ENCODE assay signal across 18 cellular contexts in the genomic region with DNA sequence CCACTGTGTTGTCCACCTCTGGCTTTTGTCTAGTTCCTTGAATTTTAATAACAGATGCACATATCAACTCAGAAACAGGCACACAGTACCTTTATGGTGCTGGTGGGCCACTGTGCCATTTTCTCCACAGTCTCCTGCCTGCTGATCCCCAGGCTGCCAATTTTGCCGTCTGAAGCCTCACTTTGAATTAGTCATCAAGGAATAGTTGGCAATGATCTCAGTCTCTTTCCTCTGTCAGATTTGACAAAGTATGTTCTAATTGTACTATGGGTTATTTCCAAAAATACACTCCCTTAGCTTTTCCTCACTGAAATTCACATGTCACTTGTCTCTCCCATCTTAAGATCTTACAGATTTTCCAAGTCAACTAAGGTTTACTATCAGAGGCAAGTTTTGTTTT.
DNase-seq lines count a peak whose midpoint lies in the region; ATAC-seq and TF ChIP-seq lines count a peak whose summit lies in the region.
"Had no signal": no experiment of that assay in that cellular context is flagged by ENCODE, and none has a peak within 500 bp of the region (broad histone marks: within the 10 kb centered on the region; RNA-seq: fewer than 3 reads in every experiment).

No MANE protein-coding gene starts in this region.

- TSS peak; percentile 22 for BruUV-seq in Calu3 (replicated peaks; lab: Mats Ljungman, UMichigan)
- no TSS peak for BruUV-seq in PC-3 (replicated peaks; lab: Mats Ljungman, UMichigan)

- no peaks in the 10 kb centered on the region for H3K9me2 ChIP-seq in PC-3 (replicated peaks; ENCODE audit: low read length)
- H3K9me2 ChIP-seq: SK-N-SH had no signal

- H3K27ac ChIP-seq in PC-3 (ENCODE audit: low read length) = no peak overlapping the region
- no peak overlapping the region for H3K27ac ChIP-seq in naive thymus-derived CD4-positive, alpha-beta T cell (ENCODE audit: low read depth, low read length)

- H3K27ac Mint-ChIP-seq in Calu3 (ENCODE audit: unreplicated experiment) = peak overlapping the region; percentile 9
- H3K27ac Mint-ChIP-seq in naive thymus-derived CD4-positive, alpha-beta T cell = peak overlapping the region in 2 of 9 donors; percentile 4 to 22

- H3K4me1 Mint-ChIP-seq in Calu3 (ENCODE audit: low read depth, unreplicated experiment) = peaks cover 21% of the 10 kb centered on the region
- H3K4me1 Mint-ChIP-seq in naive thymus-derived CD4-positive, alpha-beta T cell = peaks cover 0 to 1% (median under 1%) of the 10 kb centered on the region in 7 donors

- DNase-seq in Calu3 (no peak), PC-3 (peak; percentile 32), fibroblast of gingiva (ENCODE audit: low read depth) (peak; percentile 14), omental fat pad (ENCODE audit: low spot score) (no peak), NCI-H82 treated with DMSO at 0.1 percent for 48 hours (lab: John Stamatoyannopoulos, UW; ENCODE audit: unreplicated experiment) (no peak)
- no peak for DNase-seq in naive thymus-derived CD4-positive, alpha-beta T cell
- DNase-seq: activated naive CD4-positive, alpha-beta T cell; hypothalamus; KBM-7; left ventricle myocardium superior; NCI-H1417 treated with DMSO at 0.1 percent for 48 hours; NCI-H2227 treated with DMSO at 0.1 percent for 48 hours; SK-N-SH; small intestine had no signal

- CTCF ChIA-PET in Calu3 (lab: Charles Lee) (no interaction called here), PC-3 (lab: Charles Lee) (no interaction called here)
- CTCF ChIA-PET in naive thymus-derived CD4-positive, alpha-beta T cell (lab: Charles Lee) = no interaction called here

- H3K4me1 ChIP-seq in PC-3 (ENCODE audit: insufficient read depth, low read length) = no peaks in the 10 kb centered on the region
- no peaks in the 10 kb centered on the region for H3K4me1 ChIP-seq in naive thymus-derived CD4-positive, alpha-beta T cell (ENCODE audit: control insufficient read depth in 2 of 2, insufficient read depth in 2 of 2, low read length in 2 of 2)
- H3K4me1 ChIP-seq: HAP-1 had no signal

- H3K9me3 Mint-ChIP-seq in Calu3 (ENCODE audit: low read depth, unreplicated experiment) = peaks cover 2% of the 10 kb centered on the region
- H3K9me3 Mint-ChIP-seq in naive thymus-derived CD4-positive, alpha-beta T cell = peaks cover 0 to 18% (median 6%) of the 10 kb centered on the region in 11 donors
- H3K9me3 Mint-ChIP-seq: central memory CD8-positive, alpha-beta T cell had no signal

- no peaks in the 10 kb centered on the region for H3K27me3 Mint-ChIP-seq in Calu3 (ENCODE audit: unreplicated experiment)
- peaks cover 0 to 1% (median 0%) of the 10 kb centered on the region in 5 donors for H3K27me3 Mint-ChIP-seq in naive thymus-derived CD4-positive, alpha-beta T cell

- no peak overlapping the region for H3K4me3 ChIP-seq in PC-3 (ENCODE audit: low read length)
- no peak overlapping the region for H3K4me3 ChIP-seq in naive thymus-derived CD4-positive, alpha-beta T cell (ENCODE audit: low read length)
- H3K4me3 ChIP-seq: HAP-1 had no signal

- H3K27me3 ChIP-seq in PC-3 (ENCODE audit: low read length) = peaks cover 40% of the 10 kb centered on the region
- H3K27me3 ChIP-seq in naive thymus-derived CD4-positive, alpha-beta T cell (ENCODE audit: control insufficient read depth in 2 of 2, insufficient read depth in 2 of 2, low read length in 2 of 2) = no peaks in the 10 kb centered on the region

- H3K36me3 Mint-ChIP-seq in Calu3 (ENCODE audit: insufficient read depth, unreplicated experiment) = peaks cover 23% of the 10 kb centered on the region
- H3K36me3 Mint-ChIP-seq in naive thymus-derived CD4-positive, alpha-beta T cell = peaks cover 0 to 25% (median 12%) of the 10 kb centered on the region in 5 donors

- H3K36me3 ChIP-seq in PC-3 (ENCODE audit: low read depth, low read length) = no peaks in the 10 kb centered on the region
- peaks cover 0 to 4% (median 0%) of the 10 kb centered on the region in 3 experiments for H3K36me3 ChIP-seq in naive thymus-derived CD4-positive, alpha-beta T cell (ENCODE audit: control insufficient read depth in 2 of 3, insufficient read depth in 3 of 3, low read length in 3 of 3)

- ATAC-seq in PC-3 (no peak), omental fat pad (ENCODE audit: low FRiP score) (peak; percentile 50), GM19351 (IDR thresholded peaks at IDR 0.05; ENCODE audit: unreplicated experiment) (no peak), HG03135 (IDR thresholded peaks at IDR 0.05; ENCODE audit: unreplicated experiment) (no peak)
- ATAC-seq in naive thymus-derived CD4-positive, alpha-beta T cell = no peak
- ATAC-seq: left ventricle myocardium superior had no signal

- H3K9ac ChIP-seq in PC-3 (ENCODE audit: low read length) = no peak overlapping the region
- H3K9ac ChIP-seq: SK-N-SH had no signal

- H3K9me3 ChIP-seq in PC-3 (ENCODE audit: low read length) = no peaks in the 10 kb centered on the region
- no peaks in the 10 kb centered on the region for H3K9me3 ChIP-seq in naive thymus-derived CD4-positive, alpha-beta T cell (ENCODE audit: control insufficient read depth in 2 of 3, low read length in 3 of 3)
- H3K9me3 ChIP-seq: HAP-1, SK-N-SH had no signal

- intact Hi-C loops in Calu3 (cut with micrococcal nuclease; ENCODE audit: unreplicated experiment) = no loop called here
- intact Hi-C loops in PC-3 (cut with micrococcal nuclease) = no loop called here
- intact Hi-C loops in naive thymus-derived CD4-positive, alpha-beta T cell (cut with micrococcal nuclease) = no loop called here

- H3K4me2 ChIP-seq in PC-3 (ENCODE audit: low read length) = no peak overlapping the region
- H3K4me2 ChIP-seq: SK-N-SH had no signal

- no peak for TF ChIP-seq CTCF in Calu3 (IDR thresholded peaks at IDR 0.05; ENCODE audit: unreplicated experiment)
- TF ChIP-seq CTCF in PC-3 (conservative IDR thresholded peaks at IDR 0.05; ENCODE audit: low read depth, low read length) = no peak
- no peak for TF ChIP-seq CTCF in omental fat pad (IDR thresholded peaks at IDR 0.05)

- H3K79me2 ChIP-seq in PC-3 (ENCODE audit: low read length) = no peaks in the 10 kb centered on the region

- H4K20me1 ChIP-seq in PC-3 (ENCODE audit: low read length) = no peaks in the 10 kb centered on the region

- H2AFZ ChIP-seq in PC-3 (ENCODE audit: low read length) = no peak overlapping the region

- no peak overlapping the region for H3K4me3 Mint-ChIP-seq in Calu3 (ENCODE audit: low read depth, unreplicated experiment)
- no peak overlapping the region for H3K4me3 Mint-ChIP-seq in naive thymus-derived CD4-positive, alpha-beta T cell
- H3K4me3 Mint-ChIP-seq: central memory CD8-positive, alpha-beta T cell had no signal

- H3F3A ChIP-seq in PC-3 (ENCODE audit: low read length, unreplicated experiment) = no peaks in the 10 kb centered on the region

- POLR2A ChIA-PET in PC-3 (lab: Charles Lee; ENCODE audit: unreplicated experiment) = no interaction called here
- POLR2A ChIA-PET in naive thymus-derived CD4-positive, alpha-beta T cell (lab: Charles Lee) = no interaction called here

Comparison
In these comparisons a context has a peak if more than half of its experiments do, and no peak if none do; other contexts are left out.
1. DNase-seq: peak in PC-3 (single experiment) and fibroblast of gingiva (single experiment); none in Calu3 (single experiment), omental fat pad (single experiment), NCI-H82 treated with DMSO at 0.1 percent for 48 hours (single experiment) and naive thymus-derived CD4-positive, alpha-beta T cell (0 of 9).